In genomic region chr17:6914711-6915110, GRCh38 we compare ENCODE assay signal across 17 cellular contexts.
DNase-seq lines count a peak whose midpoint lies in the region; ATAC-seq and TF ChIP-seq lines count a peak whose summit lies in the region.
"Had no signal": no experiment of that assay in that cellular context is flagged by ENCODE, and none has a peak within 500 bp of the region (broad histone marks: within the 10 kb centered on the region; RNA-seq: fewer than 3 reads in every experiment).

No MANE protein-coding gene starts in this region.

- in situ Hi-C loops in Caki2 (cut with HindIII; ENCODE audit: low pct_unique_long_range_greater_than_20kb, low sequenced_read_pairs): no loop called here

- no peaks in the 10 kb centered on the region for H3K9me3 ChIP-seq in esophagus muscularis mucosa
- H3K9me3 ChIP-seq: heart left ventricle had no signal

- no peak for TF ChIP-seq POLR2A in esophagus muscularis mucosa (IDR thresholded peaks at IDR 0.05; ENCODE audit: low read depth)

- no peak for TF ChIP-seq EP300 in esophagus muscularis mucosa (IDR thresholded peaks at IDR 0.05)

- H3K27ac ChIP-seq in esophagus muscularis mucosa (replicated peaks in 1 of 4): no peak overlapping the region
- H3K27ac ChIP-seq: C4-2B, heart left ventricle, PC-9 had no signal

- BruUV-seq in MCF 10A (replicated peaks; lab: Mats Ljungman, UMichigan): no TSS peak

- no peaks in the 10 kb centered on the region for H3K36me3 ChIP-seq in esophagus muscularis mucosa
- H3K36me3 ChIP-seq: heart left ventricle had no signal

- peaks cover 0 to 44% (median 2%) of the 10 kb centered on the region in 4 donors for H3K27me3 ChIP-seq in esophagus muscularis mucosa

- 40% methylated on average over 2 of the region's 6 CpGs for WGBS in esophagus muscularis mucosa

- H3K4me3 ChIP-seq in esophagus muscularis mucosa: no peak overlapping the region
- H3K4me3 ChIP-seq: PC-9 had no signal

- H3K4me3 Mint-ChIP-seq in MCF 10A (ENCODE audit: unreplicated experiment): no peak overlapping the region

- H3K4me1 ChIP-seq in esophagus muscularis mucosa: peaks cover 6 to 12% (median 10%) of the 10 kb centered on the region in 4 donors

- no peaks in the 10 kb centered on the region for H3K4me1 Mint-ChIP-seq in MCF 10A (ENCODE audit: insufficient read depth, unreplicated experiment)

- H3K27ac Mint-ChIP-seq in MCF 10A (ENCODE audit: low read depth, unreplicated experiment): no peak overlapping the region
- H3K27ac Mint-ChIP-seq: T-helper 1 cell treated with Interleukin-12 subunit alpha and Interleukin-12 subunit beta and Interleukin-4 antibody, amounts not matched to agents 30 μg/mL and 1 μg/mL, for 36 hours had no signal

- peak; percentile 38 for DNase-seq in A172 (ENCODE audit: low spot score)
- peak; percentile 7 for DNase-seq in Caki2 (ENCODE audit: low read depth)
- DNase-seq in NCI-H226: peak; percentile 43
- peak; percentile 42 for DNase-seq in esophagus muscularis mucosa (ENCODE audit: extremely low spot score)
- DNase-seq in NCI-H1694 (lab: John Stamatoyannopoulos, UW): no peak
- no peak for DNase-seq in OCI-M2 (lab: John Stamatoyannopoulos, UW; ENCODE audit: unreplicated experiment)
- no peak for DNase-seq in MCF 10A (ENCODE audit: unreplicated experiment)
- DNase-seq: activated effector memory CD4-positive, alpha-beta T cell treated with anti-CD3 and anti-CD28 coated beads, Interleukin-2, amount 50 U/mL, for 16 hours; HCEC 1CT; heart left ventricle; left colon; MM.1S; NCI-H2171 treated with DMSO at 0.1 percent for 48 hours; PC-9 had no signal

- TF ChIP-seq CTCF in esophagus muscularis mucosa (IDR thresholded peaks at IDR 0.05) (no peak), MCF 10A (IDR thresholded peaks at IDR 0.05; ENCODE audit: unreplicated experiment) (no peak)

- POLR2A ChIA-PET in MCF 10A (lab: Yijun Ruan, JAX): no interaction called here

- intact Hi-C loops in esophagus muscularis mucosa (cut with DNase I) (loop anchor here (5.0 kb wide), 3 partner anchors 108 to 247 kb away; partner anchors contain the start of gene BCL6B), MCF 10A (cut with micrococcal nuclease) (no loop called here)

- H3K36me3 Mint-ChIP-seq in MCF 10A (ENCODE audit: insufficient read depth, unreplicated experiment): peaks cover 10% of the 10 kb centered on the region

- no peaks in the 10 kb centered on the region for H3K9me3 Mint-ChIP-seq in MCF 10A (ENCODE audit: unreplicated experiment)
- H3K9me3 Mint-ChIP-seq: T-helper 1 cell treated with Interleukin-12 subunit alpha and Interleukin-12 subunit beta and Interleukin-4 antibody, amounts not matched to agents 30 μg/mL and 1 μg/mL, for 36 hours had no signal

- ATAC-seq in HG03175 (IDR thresholded peaks at IDR 0.05; ENCODE audit: unreplicated experiment): no peak

- CTCF ChIA-PET in MCF 10A (lab: Yijun Ruan, JAX): interaction anchor here (0.6 to 3.2 kb wide), 12 partner anchors 9 to 1807 kb away, joined by 3 to 29 read pairs (median 4); no protein-coding TSS in a partner anchor

- H3K27me3 Mint-ChIP-seq in MCF 10A (ENCODE audit: insufficient read depth, unreplicated experiment): no peaks in the 10 kb centered on the region

Comparison
In these comparisons a context has a peak if more than half of its experiments do, and no peak if none do; other contexts are left out.
1. DNase-seq: peak in A172 (single experiment), Caki2 (single experiment), NCI-H226 (single experiment) and esophagus muscularis mucosa (single experiment); none in NCI-H1694 (single experiment), OCI-M2 (single experiment) and MCF 10A (single experiment).